ENCODE assay signal across 10 cellular contexts in the genomic region with DNA sequence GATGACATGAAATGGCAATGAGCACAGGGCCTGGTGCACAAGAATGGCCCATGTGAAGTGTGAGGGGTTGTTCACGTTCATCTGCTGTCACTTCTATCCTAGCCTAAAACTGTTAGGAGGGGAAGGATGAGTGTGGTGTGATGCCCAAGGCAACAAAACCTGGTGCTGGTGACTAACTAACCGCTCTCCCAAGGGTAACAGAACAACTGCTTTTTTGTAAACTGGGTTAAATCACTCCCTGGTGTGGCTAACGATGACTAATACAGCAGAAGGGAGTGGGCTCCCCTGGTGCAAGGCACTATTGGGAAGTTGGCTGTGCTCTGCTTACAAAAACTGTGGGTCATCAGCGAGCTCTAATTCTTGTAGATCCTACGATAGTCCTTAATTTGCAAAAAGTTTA.
DNase-seq lines count a peak whose midpoint lies in the region; ATAC-seq and TF ChIP-seq lines count a peak whose summit lies in the region.
"Had no signal": no experiment of that assay in that cellular context is flagged by ENCODE, and none has a peak within 500 bp of the region (broad histone marks: within the 10 kb centered on the region; RNA-seq: fewer than 3 reads in every experiment).

No MANE protein-coding gene starts in this region.

- H3K4me3 ChIP-seq in AG04449 (ENCODE audit: low read depth, low read length): no peak overlapping the region
- H3K4me3 ChIP-seq in fibroblast of mammary gland (ENCODE audit: control insufficient read depth, low read depth, low read length): no peak overlapping the region
- H3K4me3 ChIP-seq: thoracic aorta had no signal

- no peak overlapping the region for H3K27ac Mint-ChIP-seq in activated T-cell treated with anti-CD3 and anti-CD28 coated beads, Interleukin-2, amount 50 U/mL, for 72 hours
- H3K27ac Mint-ChIP-seq in nephron progenitor cell: no peak overlapping the region
- H3K27ac Mint-ChIP-seq: memory B cell had no signal

- TF ChIP-seq CTCF in AG04449 (IDR thresholded peaks at IDR 0.05; ENCODE audit: insufficient read depth, low read length, missing control alignments) (no peak), fibroblast of mammary gland (conservative IDR thresholded peaks at IDR 0.05; ENCODE audit: control insufficient read depth, insufficient read depth, low read depth, low read length) (no peak), nephron progenitor cell (IDR thresholded peaks at IDR 0.05) (no peak)

- DNase-seq in AG04449 (ENCODE audit: low read depth, low spot score) (peak; percentile 23), HS-5 (ENCODE audit: low read depth) (peak; percentile 82), fibroblast of mammary gland (ENCODE audit: low read depth) (peak; percentile 98), NCI-H524 treated with DMSO at 0.1 percent for 48 hours (lab: John Stamatoyannopoulos, UW) (no peak), nephron progenitor cell (no peak)
- DNase-seq in activated T-cell treated with anti-CD3 and anti-CD28 coated beads, Interleukin-2, amount 50 U/mL, for 72 hours: no peak

- CTCF ChIA-PET in AG04449 (lab: Yijun Ruan, JAX): no interaction called here

- H3K4me3 Mint-ChIP-seq in activated T-cell treated with anti-CD3 and anti-CD28 coated beads, Interleukin-2, amount 50 U/mL, for 72 hours: no peak overlapping the region
- H3K4me3 Mint-ChIP-seq in nephron progenitor cell: no peak overlapping the region
- H3K4me3 Mint-ChIP-seq: memory B cell had no signal

- H3K36me3 Mint-ChIP-seq in activated T-cell treated with anti-CD3 and anti-CD28 coated beads, Interleukin-2, amount 50 U/mL, for 72 hours (ENCODE audit: insufficient read depth in 2 of 2): no peaks in the 10 kb centered on the region
- H3K36me3 Mint-ChIP-seq in nephron progenitor cell (ENCODE audit: low read depth): no peaks in the 10 kb centered on the region
- H3K36me3 Mint-ChIP-seq: memory B cell had no signal

- ATAC-seq in GM21360 (IDR thresholded peaks at IDR 0.05; ENCODE audit: unreplicated experiment) (peak; percentile 36), HG03520 (IDR thresholded peaks at IDR 0.05; ENCODE audit: unreplicated experiment) (no peak)
- no peak for ATAC-seq in activated T-cell treated with anti-CD3 and anti-CD28 coated beads, Interleukin-2, amount 50 U/mL, for 72 hours (replicated peaks in 1 of 2)

- H3K4me1 Mint-ChIP-seq in activated T-cell treated with anti-CD3 and anti-CD28 coated beads, Interleukin-2, amount 50 U/mL, for 72 hours (ENCODE audit: low read depth): no peaks in the 10 kb centered on the region
- H3K4me1 Mint-ChIP-seq in nephron progenitor cell: peaks cover 13% of the 10 kb centered on the region
- H3K4me1 Mint-ChIP-seq: memory B cell had no signal

- H3K27me3 Mint-ChIP-seq in activated T-cell treated with anti-CD3 and anti-CD28 coated beads, Interleukin-2, amount 50 U/mL, for 72 hours (ENCODE audit: low read depth): no peaks in the 10 kb centered on the region
- no peaks in the 10 kb centered on the region for H3K27me3 Mint-ChIP-seq in nephron progenitor cell (ENCODE audit: low read depth, poor library complexity)

- no peaks in the 10 kb centered on the region for H3K9me3 Mint-ChIP-seq in activated T-cell treated with anti-CD3 and anti-CD28 coated beads, Interleukin-2, amount 50 U/mL, for 72 hours
- peaks cover 9% of the 10 kb centered on the region for H3K9me3 Mint-ChIP-seq in nephron progenitor cell
- H3K9me3 Mint-ChIP-seq: memory B cell had no signal

- POLR2A ChIA-PET in AG04449 (lab: Yijun Ruan, JAX): no interaction called here

Comparison
In these comparisons a context has a peak if more than half of its experiments do, and no peak if none do; other contexts are left out.
1. DNase-seq: peak in AG04449 (single experiment), HS-5 (single experiment) and fibroblast of mammary gland (single experiment); none in NCI-H524 treated with DMSO at 0.1 percent for 48 hours (single experiment), activated T-cell treated with anti-CD3 and anti-CD28 coated beads, Interleukin-2, amount 50 U/mL, for 72 hours (0 of 2) and nephron progenitor cell (single experiment).